ENCODE assay signal across 1 cellular context in the genomic region with DNA sequence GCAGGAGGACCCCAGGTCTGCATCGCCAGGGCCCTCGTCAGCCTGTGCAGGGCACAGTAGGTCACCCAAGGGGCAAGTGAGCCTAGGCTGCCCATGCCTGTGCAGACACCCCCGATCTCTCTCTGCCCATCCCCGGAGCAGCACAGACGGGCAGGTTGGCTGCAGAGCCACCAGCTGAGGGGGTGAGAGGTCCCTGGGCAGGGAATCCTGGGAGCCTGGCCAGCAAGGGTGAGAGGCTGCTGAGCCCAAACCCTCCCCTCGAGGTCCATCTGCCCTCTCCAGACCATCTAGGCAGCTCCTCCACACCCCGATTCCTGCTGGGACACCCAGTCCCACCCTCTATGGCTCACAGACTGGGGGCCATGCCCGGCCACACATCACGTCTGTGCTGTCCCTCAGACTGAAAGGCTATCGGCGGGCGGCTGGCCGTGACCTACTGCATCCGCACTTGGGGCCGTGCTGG.
TF ChIP-seq lines count a peak whose summit lies in the region.

No MANE protein-coding gene starts in this region.

TF ChIP-seq in HepG2, 621 proteins besides CTCF, POLR2A, EP300 and RAD21 (continues in another document):
- TF ChIP-seq POLR2AphosphoS5 (IDR thresholded peaks at IDR 0.05; ENCODE audit: low read depth, low read length) (peak; percentile 32; the same call in 1 of the 2 replicates), ZBTB1 (CRISPR knock-in tag; IDR thresholded peaks at IDR 0.05; ENCODE audit: borderline replicate concordance) (no peak), ZNF543 (CRISPR knock-in tag; IDR thresholded peaks at IDR 0.05) (no peak), HOXA7 (CRISPR knock-in tag; IDR thresholded peaks at IDR 0.05) (no peak), ZNF766 (CRISPR knock-in tag; IDR thresholded peaks at IDR 0.05; ENCODE audit: borderline replicate concordance) (no peak), CHCHD3 (CRISPR knock-in tag; IDR thresholded peaks at IDR 0.05) (no peak), ZSCAN21 (CRISPR knock-in tag; IDR thresholded peaks at IDR 0.05; ENCODE audit: borderline replicate concordance) (no peak), ZNF253 (CRISPR knock-in tag; IDR thresholded peaks at IDR 0.05; ENCODE audit: borderline replicate concordance) (no peak), MLLT10 (CRISPR knock-in tag; IDR thresholded peaks at IDR 0.05) (no peak), ZNF775 (CRISPR knock-in tag; IDR thresholded peaks at IDR 0.05; ENCODE audit: borderline replicate concordance) (no peak), MED13 (CRISPR knock-in tag; IDR thresholded peaks at IDR 0.05) (no peak), NBN (conservative IDR thresholded peaks at IDR 0.05) (no peak), ZNF180 (CRISPR knock-in tag; IDR thresholded peaks at IDR 0.05; ENCODE audit: borderline replicate concordance, low read depth) (no peak), HES4 (CRISPR knock-in tag; IDR thresholded peaks at IDR 0.05; ENCODE audit: borderline replicate concordance) (no peak), ZNF350 (CRISPR knock-in tag; IDR thresholded peaks at IDR 0.05; ENCODE audit: borderline replicate concordance, low read depth) (no peak), CREB1 (IDR thresholded peaks at IDR 0.05) (no peak), CREB1 (CRISPR knock-in tag; IDR thresholded peaks at IDR 0.05) (no peak), ZNF790 (CRISPR knock-in tag; IDR thresholded peaks at IDR 0.05; ENCODE audit: borderline replicate concordance) (no peak), SP1 (IDR thresholded peaks at IDR 0.05) (no peak), SP1 (CRISPR knock-in tag; IDR thresholded peaks at IDR 0.05) (no peak), ZFP36L1 (CRISPR knock-in tag; IDR thresholded peaks at IDR 0.05) (0 out of 2 replicates have a peak, but pooled peaks have one; percentile 14), PBX3 (CRISPR knock-in tag; IDR thresholded peaks at IDR 0.05; ENCODE audit: borderline replicate concordance) (no peak), ZBTB7B (CRISPR knock-in tag; IDR thresholded peaks at IDR 0.05) (0 out of 2 replicates have a peak, but pooled peaks have one; percentile 9), ZFYVE20 (CRISPR knock-in tag; IDR thresholded peaks at IDR 0.05; ENCODE audit: borderline replicate concordance, low read depth) (no peak), ZSCAN9 (CRISPR knock-in tag; IDR thresholded peaks at IDR 0.05; ENCODE audit: borderline replicate concordance) (no peak), ZNF263 (CRISPR knock-in tag; IDR thresholded peaks at IDR 0.05) (no peak), E2F1 (CRISPR knock-in tag; IDR thresholded peaks at IDR 0.05) (no peak), CHD4 (IDR thresholded peaks at IDR 0.05; ENCODE audit: borderline replicate concordance, low read length) (no peak), FOXA3 (CRISPR knock-in tag; IDR thresholded peaks at IDR 0.05) (no peak), KLF11 (CRISPR knock-in tag; IDR thresholded peaks at IDR 0.05) (no peak), MTF2 (CRISPR knock-in tag; IDR thresholded peaks at IDR 0.05; ENCODE audit: borderline replicate concordance) (no peak), ZNF496 (CRISPR knock-in tag; IDR thresholded peaks at IDR 0.05; ENCODE audit: insufficient replicate concordance) (no peak), TBP (CRISPR knock-in tag; IDR thresholded peaks at IDR 0.05) (no peak), SOX6 (IDR thresholded peaks at IDR 0.05) (no peak), SOX6 (CRISPR knock-in tag; IDR thresholded peaks at IDR 0.05) (no peak), ZNF580 (CRISPR knock-in tag; IDR thresholded peaks at IDR 0.05; ENCODE audit: borderline replicate concordance, low read depth) (0 out of 2 replicates have a peak, but pooled peaks have one; percentile 7), ZNF274 (CRISPR knock-in tag; IDR thresholded peaks at IDR 0.05) (peak; percentile 36; the same call in 1 of the 2 replicates), MTF1 (CRISPR knock-in tag; IDR thresholded peaks at IDR 0.05) (no peak), ZNF530 (CRISPR knock-in tag; IDR thresholded peaks at IDR 0.05; ENCODE audit: low read depth) (no peak), RELA (CRISPR knock-in tag; IDR thresholded peaks at IDR 0.05) (no peak), ZNF670 (CRISPR knock-in tag; IDR thresholded peaks at IDR 0.05; ENCODE audit: borderline replicate concordance) (no peak), ZNF589 (CRISPR knock-in tag; conservative IDR thresholded peaks at IDR 0.05) (no peak), YEATS2 (CRISPR knock-in tag; IDR thresholded peaks at IDR 0.05; ENCODE audit: borderline replicate concordance) (no peak), RBFOX2 (IDR thresholded peaks at IDR 0.05; ENCODE audit: low read depth, low read length) (no peak), SOX13 (IDR thresholded peaks at IDR 0.05) (no peak), SOX13 (CRISPR knock-in tag; conservative IDR thresholded peaks at IDR 0.05 in 1 of 2, IDR thresholded peaks at IDR 0.05 in 1 of 2) (no peak), ZEB1 (IDR thresholded peaks at IDR 0.05; ENCODE audit: insufficient replicate concordance, low read depth) (no peak), STAG1 (CRISPR knock-in tag; IDR thresholded peaks at IDR 0.05) (no peak), ZNF761 (CRISPR knock-in tag; conservative IDR thresholded peaks at IDR 0.05) (no peak), HNF1B (CRISPR knock-in tag; IDR thresholded peaks at IDR 0.05) (no peak), MEIS1 (CRISPR knock-in tag; IDR thresholded peaks at IDR 0.05; ENCODE audit: borderline replicate concordance) (no peak), MED1 (CRISPR knock-in tag; IDR thresholded peaks at IDR 0.05) (no peak), ZNF143 (CRISPR knock-in tag; IDR thresholded peaks at IDR 0.05) (peak; percentile 49; the same call in 1 of the 2 replicates), AGO2 (optimal IDR thresholded peaks at IDR 0.05; ENCODE audit: low read depth, low read length) (peak; percentile 50), ZNF224 (CRISPR knock-in tag; IDR thresholded peaks at IDR 0.05) (no peak), MAFG (CRISPR knock-in tag; IDR thresholded peaks at IDR 0.05) (no peak), ZBTB38 (CRISPR knock-in tag; IDR thresholded peaks at IDR 0.05) (peak; percentile 48; the same call in 1 of the 2 replicates), NFE2L1 (CRISPR knock-in tag; IDR thresholded peaks at IDR 0.05; ENCODE audit: borderline replicate concordance) (no peak), SNAI1 (CRISPR knock-in tag; IDR thresholded peaks at IDR 0.05; ENCODE audit: borderline replicate concordance) (no peak), ZNF225 (CRISPR knock-in tag; IDR thresholded peaks at IDR 0.05) (no peak), ZNF337 (CRISPR knock-in tag; IDR thresholded peaks at IDR 0.05; ENCODE audit: borderline replicate concordance, low read depth) (no peak), ZNF652 (CRISPR knock-in tag; IDR thresholded peaks at IDR 0.05; ENCODE audit: borderline replicate concordance, low read depth) (no peak)
- TF ChIP-seq, protein P1, sequence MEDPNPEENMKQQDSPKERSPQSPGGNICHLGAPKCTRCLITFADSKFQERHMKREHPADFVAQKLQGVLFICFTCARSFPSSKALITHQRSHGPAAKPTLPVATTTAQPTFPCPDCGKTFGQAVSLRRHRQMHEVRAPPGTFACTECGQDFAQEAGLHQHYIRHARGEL (CRISPR knock-in tag; IDR thresholded peaks at IDR 0.05), result no peak
- TF ChIP-seq, protein P2, sequence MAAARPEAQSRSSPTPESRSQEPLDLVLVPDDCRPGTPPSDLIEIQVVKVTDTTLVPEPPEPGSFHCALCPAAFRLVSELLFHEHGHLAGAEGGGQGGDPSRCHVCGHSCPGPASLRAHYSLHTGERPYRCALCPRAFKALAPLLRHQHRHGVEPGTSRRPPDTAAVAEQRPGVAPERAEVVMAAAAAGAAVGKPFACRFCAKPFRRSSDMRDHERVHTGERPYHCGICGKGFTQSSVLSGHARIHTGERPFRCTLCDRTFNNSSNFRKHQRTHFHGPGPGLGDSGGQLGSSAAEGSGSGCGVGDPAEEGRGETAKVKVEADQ (CRISPR knock-in tag; IDR thresholded peaks at IDR 0.05; ENCODE audit: borderline replicate concordance), result no peak
- TF ChIP-seq, protein P3, sequence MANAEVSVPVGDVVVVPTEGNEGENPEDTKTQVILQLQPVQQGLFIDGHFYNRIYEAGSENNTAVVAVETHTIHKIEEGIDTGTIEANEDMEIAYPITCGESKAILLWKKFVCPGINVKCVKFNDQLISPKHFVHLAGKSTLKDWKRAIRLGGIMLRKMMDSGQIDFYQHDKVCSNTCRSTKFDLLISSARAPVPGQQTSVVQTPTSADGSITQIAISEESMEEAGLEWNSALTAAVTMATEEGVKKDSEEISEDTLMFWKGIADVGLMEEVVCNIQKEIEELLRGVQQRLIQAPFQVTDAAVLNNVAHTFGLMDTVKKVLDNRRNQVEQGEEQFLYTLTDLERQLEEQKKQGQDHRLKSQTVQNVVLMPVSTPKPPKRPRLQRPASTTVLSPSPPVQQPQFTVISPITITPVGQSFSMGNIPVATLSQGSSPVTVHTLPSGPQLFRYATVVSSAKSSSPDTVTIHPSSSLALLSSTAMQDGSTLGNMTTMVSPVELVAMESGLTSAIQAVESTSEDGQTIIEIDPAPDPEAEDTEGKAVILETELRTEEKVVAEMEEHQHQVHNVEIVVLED (CRISPR knock-in tag; IDR thresholded peaks at IDR 0.05; ENCODE audit: borderline replicate concordance), result no peak
- TF ChIP-seq, protein P4, sequence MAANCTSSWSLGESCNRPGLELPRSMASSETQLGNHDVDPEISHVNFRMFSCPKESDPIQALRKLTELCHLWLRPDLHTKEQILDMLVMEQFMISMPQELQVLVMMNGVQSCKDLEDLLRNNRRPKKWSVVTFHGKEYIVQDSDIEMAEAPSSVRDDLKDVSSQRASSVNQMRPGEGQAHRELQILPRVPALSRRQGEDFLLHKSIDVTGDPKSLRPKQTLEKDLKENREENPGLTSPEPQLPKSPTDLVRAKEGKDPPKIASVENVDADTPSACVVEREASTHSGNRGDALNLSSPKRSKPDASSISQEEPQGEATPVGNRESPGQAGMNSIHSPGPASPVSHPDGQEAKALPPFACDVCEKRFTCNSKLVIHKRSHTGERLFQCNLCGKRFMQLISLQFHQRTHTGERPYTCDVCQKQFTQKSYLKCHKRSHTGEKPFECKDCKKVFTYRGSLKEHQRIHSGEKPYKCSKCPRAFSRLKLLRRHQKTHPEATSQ (CRISPR knock-in tag; IDR thresholded peaks at IDR 0.05; ENCODE audit: borderline replicate concordance), result no peak
- TF ChIP-seq, protein P5, sequence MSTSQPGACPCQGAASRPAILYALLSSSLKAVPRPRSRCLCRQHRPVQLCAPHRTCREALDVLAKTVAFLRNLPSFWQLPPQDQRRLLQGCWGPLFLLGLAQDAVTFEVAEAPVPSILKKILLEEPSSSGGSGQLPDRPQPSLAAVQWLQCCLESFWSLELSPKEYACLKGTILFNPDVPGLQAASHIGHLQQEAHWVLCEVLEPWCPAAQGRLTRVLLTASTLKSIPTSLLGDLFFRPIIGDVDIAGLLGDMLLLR (CRISPR knock-in tag; IDR thresholded peaks at IDR 0.05), result no peak
- TF ChIP-seq, protein P6, sequence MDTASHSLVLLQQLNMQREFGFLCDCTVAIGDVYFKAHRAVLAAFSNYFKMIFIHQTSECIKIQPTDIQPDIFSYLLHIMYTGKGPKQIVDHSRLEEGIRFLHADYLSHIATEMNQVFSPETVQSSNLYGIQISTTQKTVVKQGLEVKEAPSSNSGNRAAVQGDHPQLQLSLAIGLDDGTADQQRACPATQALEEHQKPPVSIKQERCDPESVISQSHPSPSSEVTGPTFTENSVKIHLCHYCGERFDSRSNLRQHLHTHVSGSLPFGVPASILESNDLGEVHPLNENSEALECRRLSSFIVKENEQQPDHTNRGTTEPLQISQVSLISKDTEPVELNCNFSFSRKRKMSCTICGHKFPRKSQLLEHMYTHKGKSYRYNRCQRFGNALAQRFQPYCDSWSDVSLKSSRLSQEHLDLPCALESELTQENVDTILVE (CRISPR knock-in tag; IDR thresholded peaks at IDR 0.05), result no peak
- TF ChIP-seq, protein P7, sequence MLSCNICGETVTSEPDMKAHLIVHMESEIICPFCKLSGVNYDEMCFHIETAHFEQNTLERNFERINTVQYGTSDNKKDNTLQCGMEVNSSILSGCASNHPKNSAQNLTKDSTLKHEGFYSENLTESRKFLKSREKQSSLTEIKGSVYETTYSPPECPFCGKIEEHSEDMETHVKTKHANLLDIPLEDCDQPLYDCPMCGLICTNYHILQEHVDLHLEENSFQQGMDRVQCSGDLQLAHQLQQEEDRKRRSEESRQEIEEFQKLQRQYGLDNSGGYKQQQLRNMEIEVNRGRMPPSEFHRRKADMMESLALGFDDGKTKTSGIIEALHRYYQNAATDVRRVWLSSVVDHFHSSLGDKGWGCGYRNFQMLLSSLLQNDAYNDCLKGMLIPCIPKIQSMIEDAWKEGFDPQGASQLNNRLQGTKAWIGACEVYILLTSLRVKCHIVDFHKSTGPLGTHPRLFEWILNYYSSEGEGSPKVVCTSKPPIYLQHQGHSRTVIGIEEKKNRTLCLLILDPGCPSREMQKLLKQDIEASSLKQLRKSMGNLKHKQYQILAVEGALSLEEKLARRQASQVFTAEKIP (CRISPR knock-in tag; IDR thresholded peaks at IDR 0.05; ENCODE audit: borderline replicate concordance), result no peak
